6 cellular contexts compared by ENCODE assay signal in the genomic region with DNA sequence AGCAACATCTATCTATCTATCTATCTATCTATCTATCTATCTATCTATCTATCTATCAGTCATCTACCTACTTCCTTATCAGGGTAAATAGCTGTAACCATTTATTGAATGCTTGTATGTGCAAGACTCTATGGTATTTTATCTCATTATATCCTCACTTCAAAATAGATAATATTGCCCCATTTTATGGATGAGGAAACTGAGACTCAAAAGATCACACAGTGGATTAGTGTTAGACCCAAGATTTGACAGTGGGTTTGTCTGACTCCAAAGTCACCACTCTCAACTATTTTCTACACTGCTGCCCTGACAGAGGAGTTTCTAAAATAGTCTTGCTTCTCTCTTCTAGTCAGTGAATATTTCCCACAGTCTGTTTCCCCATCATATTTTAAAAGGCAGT.
"Had no signal": no experiment of that assay in that cellular context is flagged by ENCODE, and none has a peak within 500 bp of the region (broad histone marks: within the 10 kb centered on the region; RNA-seq: fewer than 3 reads in every experiment).

No MANE protein-coding gene starts in this region.

- H3K27ac ChIP-seq: HL-60, KMS-11 had no signal

- H3K27ac Mint-ChIP-seq: IgD-negative memory B cell had no signal

- FAIRE-seq: HTR-8/SVneo had no signal

- H3K9ac ChIP-seq: KMS-11 had no signal

- DNase-seq: KBM-7, KG1 had no signal

- H3K4me2 ChIP-seq: KMS-11 had no signal

- H3K4me3 Mint-ChIP-seq: IgD-negative memory B cell had no signal

- H3K27me3 Mint-ChIP-seq: IgD-negative memory B cell had no signal

- H3K36me3 Mint-ChIP-seq: IgD-negative memory B cell had no signal
